1 cellular context compared by ENCODE assay signal in genomic region chr22:46738961-46739870, GRCh38.
TF ChIP-seq lines count a peak whose summit lies in the region.

No MANE protein-coding gene starts in this region.

TF ChIP-seq in HepG2, 621 proteins besides CTCF, POLR2A, EP300 and RAD21 (continued from another document and continues in another):
- TF ChIP-seq KIAA2018 (CRISPR knock-in tag; IDR thresholded peaks at IDR 0.05; ENCODE audit: borderline replicate concordance) = no peak
- no peak for TF ChIP-seq SMARCE1 (IDR thresholded peaks at IDR 0.05; ENCODE audit: borderline replicate concordance)
- no peak for TF ChIP-seq ZNF644 (CRISPR knock-in tag; IDR thresholded peaks at IDR 0.05; ENCODE audit: low read depth)
- TF ChIP-seq MLX (CRISPR knock-in tag; IDR thresholded peaks at IDR 0.05) = peak; percentile 63
- TF ChIP-seq PLSCR1 (CRISPR knock-in tag; IDR thresholded peaks at IDR 0.05; ENCODE audit: borderline replicate concordance) = no peak
- no peak for TF ChIP-seq NFE2L2 (IDR thresholded peaks at IDR 0.05; ENCODE audit: low read length)
- no peak for TF ChIP-seq NBN (conservative IDR thresholded peaks at IDR 0.05)
- no peak for TF ChIP-seq MEIS1 (CRISPR knock-in tag; IDR thresholded peaks at IDR 0.05; ENCODE audit: borderline replicate concordance)
- TF ChIP-seq ERF (CRISPR knock-in tag; IDR thresholded peaks at IDR 0.05) = peak; percentile 69; the same call in 1 of the 2 replicates
- TF ChIP-seq ZNF546 (CRISPR knock-in tag; conservative IDR thresholded peaks at IDR 0.05) = no peak
- TF ChIP-seq ZNF225 (CRISPR knock-in tag; IDR thresholded peaks at IDR 0.05) = no peak
- TF ChIP-seq SAFB2 (CRISPR knock-in tag; IDR thresholded peaks at IDR 0.05; ENCODE audit: borderline replicate concordance, low read depth) = no peak
- TF ChIP-seq ZNF564 (CRISPR knock-in tag; IDR thresholded peaks at IDR 0.05) = 0 out of 2 replicates have a peak, but pooled peaks have one; percentile 67
- no peak for TF ChIP-seq ZNF335 (CRISPR knock-in tag; IDR thresholded peaks at IDR 0.05)
- peak; percentile 67 for TF ChIP-seq FOSL2 (CRISPR knock-in tag; IDR thresholded peaks at IDR 0.05)
- peak; percentile 99 for TF ChIP-seq HIC2 (CRISPR knock-in tag; IDR thresholded peaks at IDR 0.05; ENCODE audit: low read depth)
- TF ChIP-seq ZNF839 (CRISPR knock-in tag; IDR thresholded peaks at IDR 0.05; ENCODE audit: borderline replicate concordance) = peak; percentile 10; the same call in 1 of the 2 replicates
- TF ChIP-seq PRPF4 (IDR thresholded peaks at IDR 0.05; ENCODE audit: low read depth, low read length, poor library complexity, severe bottlenecking) = no peak
- TF ChIP-seq KDM2A (CRISPR knock-in tag; IDR thresholded peaks at IDR 0.05; ENCODE audit: borderline replicate concordance, low read depth) = peak; percentile 60
- TF ChIP-seq CREB1 (IDR thresholded peaks at IDR 0.05) = no peak
- no peak; the same call in 1 of the 2 replicates for TF ChIP-seq CREB1 (CRISPR knock-in tag; IDR thresholded peaks at IDR 0.05)
- no peak for TF ChIP-seq PHF5A (CRISPR knock-in tag; IDR thresholded peaks at IDR 0.05; ENCODE audit: low read depth, unreplicated experiment)
- TF ChIP-seq ZNF800 (CRISPR knock-in tag; IDR thresholded peaks at IDR 0.05) = no peak
- no peak for TF ChIP-seq MLXIP (CRISPR knock-in tag; IDR thresholded peaks at IDR 0.05; ENCODE audit: borderline replicate concordance)
- TF ChIP-seq ELF3 (CRISPR knock-in tag; IDR thresholded peaks at IDR 0.05) = no peak; the same call in 1 of the 2 replicates
- TF ChIP-seq ZNF605 (CRISPR knock-in tag; IDR thresholded peaks at IDR 0.05) = no peak; the same call in 1 of the 2 replicates
- no peak for TF ChIP-seq ONECUT2 (CRISPR knock-in tag; IDR thresholded peaks at IDR 0.05)
- TF ChIP-seq SMAD1 (CRISPR knock-in tag; IDR thresholded peaks at IDR 0.05; ENCODE audit: borderline replicate concordance, low read depth) = no peak
- TF ChIP-seq ZBTB34 (CRISPR knock-in tag; IDR thresholded peaks at IDR 0.05) = no peak
- no peak for TF ChIP-seq DDIT3 (CRISPR knock-in tag; IDR thresholded peaks at IDR 0.05)
- no peak for TF ChIP-seq NR2F2 (IDR thresholded peaks at IDR 0.05; ENCODE audit: borderline replicate concordance, low read depth)
- no peak for TF ChIP-seq ETS1 (CRISPR knock-in tag; IDR thresholded peaks at IDR 0.05)
- TF ChIP-seq ZNF569 (CRISPR knock-in tag; IDR thresholded peaks at IDR 0.05; ENCODE audit: borderline replicate concordance) = no peak
- TF ChIP-seq ZNF737 (CRISPR knock-in tag; IDR thresholded peaks at IDR 0.05; ENCODE audit: borderline replicate concordance) = no peak
- no peak for TF ChIP-seq ZNF75D (CRISPR knock-in tag; IDR thresholded peaks at IDR 0.05; ENCODE audit: borderline replicate concordance)
- TF ChIP-seq GTF3A (CRISPR knock-in tag; conservative IDR thresholded peaks at IDR 0.05) = no peak
- no peak for TF ChIP-seq ZNF451 (CRISPR knock-in tag; IDR thresholded peaks at IDR 0.05)
- peak; percentile 15 for TF ChIP-seq ZBTB20 (CRISPR knock-in tag; IDR thresholded peaks at IDR 0.05; ENCODE audit: borderline replicate concordance, low read depth)
- TF ChIP-seq MNT (IDR thresholded peaks at IDR 0.05) = peak; percentile 71
